15 cellular contexts compared by ENCODE assay signal in the genomic region with DNA sequence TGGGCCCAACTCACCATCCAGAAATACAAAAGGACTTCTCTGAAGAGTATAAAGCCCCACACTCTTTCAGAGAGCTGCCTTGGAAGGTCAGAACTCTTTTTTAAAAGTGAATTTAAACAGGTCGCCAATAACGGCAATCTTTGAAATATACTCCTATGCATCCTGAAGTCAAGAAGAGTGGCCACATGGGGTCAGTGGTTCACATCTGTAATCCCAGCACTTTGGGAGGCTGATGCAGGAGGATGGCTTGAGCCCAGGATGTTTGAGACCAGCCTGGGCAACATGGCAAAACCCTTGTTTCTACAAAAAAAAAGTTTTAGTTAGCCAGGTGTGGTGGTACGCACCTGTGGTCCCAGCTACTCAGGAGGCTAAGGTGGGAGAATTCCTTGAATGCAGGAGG.
A peak's percentile ranks its signal among the peaks of the same experiment; 100 is the strongest.
DNase-seq lines count a peak whose midpoint lies in the region; ATAC-seq, FAIRE-seq and TF ChIP-seq lines count a peak whose summit lies in the region.
"Had no signal": no experiment of that assay in that cellular context is flagged by ENCODE, and none has a peak within 500 bp of the region (broad histone marks: within the 10 kb centered on the region; RNA-seq: fewer than 3 reads in every experiment).

No MANE protein-coding gene starts in this region.

- H3K4me3 ChIP-seq in Loucy (ENCODE audit: low read length, poor library complexity, severe bottlenecking) (no peak overlapping the region), GM12878 (no peak overlapping the region), PC-9 (no peak overlapping the region)
- H3K4me3 ChIP-seq: ovary, smooth muscle cell, uterus had no signal

- peak; percentile 46 for TF ChIP-seq RAD21 in GM12878 (IDR thresholded peaks at IDR 0.05; ENCODE audit: insufficient read depth, low read depth, low read length)

- H3K9me3 Mint-ChIP-seq in activated naive CD4-positive, alpha-beta T cell treated with anti-CD3 and anti-CD28 coated beads for 36 hours: no peaks in the 10 kb centered on the region
- no peaks in the 10 kb centered on the region for H3K9me3 Mint-ChIP-seq in osteocyte (ENCODE audit: unreplicated experiment)
- H3K9me3 Mint-ChIP-seq: stimulated activated naive CD8-positive, alpha-beta T cell treated with anti-CD3 and anti-CD28 coated beads, Interleukin-15, amount 100 ng/mL, for 72 hours; T-cell had no signal

- H3K4me1 Mint-ChIP-seq in activated naive CD4-positive, alpha-beta T cell treated with anti-CD3 and anti-CD28 coated beads for 36 hours (ENCODE audit: low read depth): no peaks in the 10 kb centered on the region
- H3K4me1 Mint-ChIP-seq in osteocyte (ENCODE audit: unreplicated experiment): peaks cover 29% of the 10 kb centered on the region

- H3K9me2 ChIP-seq in Loucy (replicated peaks; ENCODE audit: low read depth, low read length) (no peaks in the 10 kb centered on the region), PC-9 (ENCODE audit: insufficient read depth) (no peaks in the 10 kb centered on the region)

- H3K27ac Mint-ChIP-seq in activated naive CD4-positive, alpha-beta T cell treated with anti-CD3 and anti-CD28 coated beads for 36 hours: no peak overlapping the region
- H3K27ac Mint-ChIP-seq in osteocyte (ENCODE audit: unreplicated experiment): no peak overlapping the region
- H3K27ac Mint-ChIP-seq: stimulated activated naive CD8-positive, alpha-beta T cell treated with anti-CD3 and anti-CD28 coated beads, Interleukin-15, amount 100 ng/mL, for 72 hours had no signal

- SMC1A ChIA-PET in GM12878 (lab: Charles Lee; ENCODE audit: uncharacterized antibody, unreplicated experiment): interaction anchor here (1.0 to 2.0 kb wide), 13 partner anchors 10 to 216 kb away, joined by 3 to 6 read pairs (median 4); no protein-coding TSS in a partner anchor

- no peaks in the 10 kb centered on the region for H3K79me2 ChIP-seq in Loucy (ENCODE audit: insufficient read depth, low read length)
- no peaks in the 10 kb centered on the region for H3K79me2 ChIP-seq in GM12878 (ENCODE audit: control insufficient read depth, insufficient read depth, low read length)
- H3K79me2 ChIP-seq in PC-9 (ENCODE audit: low read depth): no peaks in the 10 kb centered on the region

- H3F3A ChIP-seq in Loucy (ENCODE audit: low read depth) (no peaks in the 10 kb centered on the region), PC-9 (ENCODE audit: insufficient read depth, low read depth) (no peaks in the 10 kb centered on the region)

- ATAC-seq in GM12878 (peak; percentile 81), HG02981 (IDR thresholded peaks at IDR 0.05; ENCODE audit: unreplicated experiment) (no peak)
- ATAC-seq: stimulated activated naive CD8-positive, alpha-beta T cell treated with anti-CD3 and anti-CD28 coated beads, Interleukin-15, amount 100 ng/mL, for 72 hours had no signal

- no peak overlapping the region for H3K4me3 Mint-ChIP-seq in activated naive CD4-positive, alpha-beta T cell treated with anti-CD3 and anti-CD28 coated beads for 36 hours
- no peak overlapping the region for H3K4me3 Mint-ChIP-seq in osteocyte (ENCODE audit: unreplicated experiment)
- H3K4me3 Mint-ChIP-seq: stimulated activated naive CD8-positive, alpha-beta T cell treated with anti-CD3 and anti-CD28 coated beads, Interleukin-15, amount 100 ng/mL, for 72 hours; T-cell had no signal

- no peaks in the 10 kb centered on the region for H3K9me3 ChIP-seq in Loucy (ENCODE audit: insufficient read depth, low read depth, low read length)
- H3K9me3 ChIP-seq in GM12878 (replicated peaks; ENCODE audit: control insufficient read depth, insufficient read depth, low read length): no peaks in the 10 kb centered on the region
- no peaks in the 10 kb centered on the region for H3K9me3 ChIP-seq in PC-9 (ENCODE audit: insufficient read depth, low read depth)
- H3K9me3 ChIP-seq: ovary, uterus had no signal

- in situ Hi-C loops in GM12878 (cut with MboI): no loop called here

- intact Hi-C loops in activated naive CD4-positive, alpha-beta T cell treated with anti-CD3 and anti-CD28 coated beads for 36 hours (cut with micrococcal nuclease): loop anchor here (1.0 to 2.0 kb wide), 2 partner anchors 67 to 213 kb away; partner anchors contain the start of gene FZD7
- intact Hi-C loops in GM12878 (cut with micrococcal nuclease; ENCODE audit: unreplicated experiment) (loop anchor here (5.0 kb wide), 4 partner anchors 92 to 212 kb away; no protein-coding TSS in a partner anchor), PC-9 (cut with micrococcal nuclease; ENCODE audit: unreplicated experiment) (no loop called here)

- no peak for TF ChIP-seq POLR2A in GM12878 (IDR thresholded peaks at IDR 0.05; ENCODE audit: low read depth, low read length)

- H3K36me3 ChIP-seq in Loucy (ENCODE audit: insufficient read depth, low read length) (no peaks in the 10 kb centered on the region), GM12878 (ENCODE audit: control insufficient read depth in 2 of 2, insufficient read depth in 2 of 2, low read length in 1 of 2) (no peaks in the 10 kb centered on the region), PC-9 (ENCODE audit: low read depth) (no peaks in the 10 kb centered on the region)
- H3K36me3 ChIP-seq: ovary, uterus had no signal

- H3K36me3 Mint-ChIP-seq in activated naive CD4-positive, alpha-beta T cell treated with anti-CD3 and anti-CD28 coated beads for 36 hours (ENCODE audit: low read depth): no peaks in the 10 kb centered on the region
- H3K36me3 Mint-ChIP-seq in osteocyte (ENCODE audit: unreplicated experiment): no peaks in the 10 kb centered on the region
- H3K36me3 Mint-ChIP-seq: T-cell had no signal

- H3K9ac ChIP-seq in Loucy (ENCODE audit: low read depth, low read length, poor library complexity, severe bottlenecking) (no peak overlapping the region), GM12878 (ENCODE audit: control insufficient read depth, insufficient read depth, low read length) (no peak overlapping the region)

- RAD21 ChIA-PET in GM12878 (lab: Charles Lee; ENCODE audit: unreplicated experiment): interaction anchor here (0.8 to 1.5 kb wide), 5 partner anchors 9 to 213 kb away, joined by 3 to 11 read pairs (median 3); no protein-coding TSS in a partner anchor

- H3K27me3 ChIP-seq in Loucy (ENCODE audit: insufficient read depth, low read length, poor library complexity, severe bottlenecking) (no peaks in the 10 kb centered on the region), GM12878 (replicated peaks in 1 of 2; ENCODE audit: control insufficient read depth in 2 of 2, insufficient read depth in 2 of 2, low read length in 1 of 2) (no peaks in the 10 kb centered on the region), PC-9 (ENCODE audit: insufficient read depth, low read depth) (no peaks in the 10 kb centered on the region)
- H3K27me3 ChIP-seq: ovary, uterus had no signal

- DNase-seq in activated naive CD4-positive, alpha-beta T cell treated with anti-CD3 and anti-CD28 coated beads for 36 hours: peak; percentile 8
- no peak for DNase-seq in activated naive CD4-positive, alpha-beta T cell treated with Interleukin-2 at 50 U/mL for 16 hours
- DNase-seq in GM12878 (ENCODE audit: low read depth, low spot score) (no peak), osteocyte (ENCODE audit: extremely low spot score, unreplicated experiment) (no peak), epidermal melanocyte (ENCODE audit: insufficient read length, low spot score) (no peak), PC-9 (no peak)
- DNase-seq: activated CD4-positive, CD25-positive, alpha-beta regulatory T cell; NCI-H1092 treated with DMSO at 0.1 percent for 48 hours; ovary; stimulated activated naive CD8-positive, alpha-beta T cell treated with anti-CD3 and anti-CD28 coated beads, Interleukin-15, amount 100 ng/mL, for 72 hours; T-cell; uterus had no signal

- H2AFZ ChIP-seq in Loucy (ENCODE audit: low read length) (no peak overlapping the region), GM12878 (ENCODE audit: control insufficient read depth, low read depth, low read length) (no peak overlapping the region), PC-9 (no peak overlapping the region)

- WGBS in GM12878 (ENCODE audit: insufficient coverage, insufficient replicate concordance, low lambda C conversion rate, missing lambda C conversion rate): 70% methylated on average over 3 of the region's 3 CpGs

- no peak for FAIRE-seq in GM12878 (lab: Jason Lieb, UNC)

- H3K4me1 ChIP-seq in Loucy (ENCODE audit: insufficient read depth, low read length, poor library complexity, severe bottlenecking): no peaks in the 10 kb centered on the region
- H3K4me1 ChIP-seq in GM12878 (ENCODE audit: control insufficient read depth, insufficient read depth, low read length): no peaks in the 10 kb centered on the region
- H3K4me1 ChIP-seq in PC-9 (replicated peaks; ENCODE audit: insufficient read depth): no peaks in the 10 kb centered on the region
- H3K4me1 ChIP-seq: uterus had no signal

- H3K27me3 Mint-ChIP-seq in activated naive CD4-positive, alpha-beta T cell treated with anti-CD3 and anti-CD28 coated beads for 36 hours (ENCODE audit: low read depth): no peaks in the 10 kb centered on the region
- H3K27me3 Mint-ChIP-seq in osteocyte (ENCODE audit: unreplicated experiment): no peaks in the 10 kb centered on the region
- H3K27me3 Mint-ChIP-seq: stimulated activated naive CD8-positive, alpha-beta T cell treated with anti-CD3 and anti-CD28 coated beads, Interleukin-15, amount 100 ng/mL, for 72 hours had no signal

- H3K27ac ChIP-seq in GM12878 (ENCODE audit: control insufficient read depth, insufficient read depth) (no peak overlapping the region), PC-9 (no peak overlapping the region)
- H3K27ac ChIP-seq: ovary, uterus had no signal

- H3K4me2 ChIP-seq in Loucy (ENCODE audit: low read depth, low read length, poor library complexity, severe bottlenecking) (no peak overlapping the region), GM12878 (ENCODE audit: control insufficient read depth, insufficient read depth) (no peak overlapping the region), PC-9 (no peak overlapping the region)
- H3K4me2 ChIP-seq: smooth muscle cell had no signal

- no peak for TF ChIP-seq EP300 in GM12878 (IDR thresholded peaks at IDR 0.05; ENCODE audit: borderline replicate concordance in 1 of 2, control insufficient read depth in 1 of 2, low read depth in 2 of 2, low read length in 2 of 2)

- POLR2A ChIA-PET in GM12878 (lab: Charles Lee): no interaction called here
- POLR2A ChIA-PET in PC-9 (lab: Charles Lee; ENCODE audit: unreplicated experiment): no interaction called here

- TF ChIP-seq CTCF in Loucy (conservative IDR thresholded peaks at IDR 0.05; ENCODE audit: low read length): peak; percentile 29; the same call in 1 of the 2 replicates
- TF ChIP-seq CTCF in GM12878 (IDR thresholded peaks at IDR 0.05 in 2 of 3, conservative IDR thresholded peaks at IDR 0.05 in 1 of 3; ENCODE audit: control insufficient read depth in 2 of 3, extremely low read depth in 1 of 3, insufficient read depth in 1 of 3, low read depth in 3 of 3, low read length in 3 of 3): peak; percentile 24 to 32 (median 25); a peak in 3 of 6 replicates
- TF ChIP-seq CTCF in osteocyte (IDR thresholded peaks at IDR 0.05): peak; percentile 10
- no peak for TF ChIP-seq CTCF in PC-9 (conservative IDR thresholded peaks at IDR 0.05)

- CTCF ChIA-PET in activated naive CD4-positive, alpha-beta T cell treated with anti-CD3 and anti-CD28 coated beads for 36 hours (lab: Charles Lee): interaction anchor here (0.7 to 1.3 kb wide), 5 partner anchors 12 to 990 kb away, joined by 3 read pairs; no protein-coding TSS in a partner anchor
- CTCF ChIA-PET in GM12878 (lab: Yijun Ruan, JAX) (interaction anchor here (0.8 to 3.1 kb wide), 11 partner anchors 53 to 214 kb away, joined by 3 to 19 read pairs (median 6); no protein-coding TSS in a partner anchor), PC-9 (lab: Charles Lee) (no interaction called here)

- H4K20me1 ChIP-seq in Loucy (ENCODE audit: insufficient read depth, low read length, poor library complexity, severe bottlenecking) (no peaks in the 10 kb centered on the region), GM12878 (ENCODE audit: control insufficient read depth, insufficient read depth) (no peaks in the 10 kb centered on the region), PC-9 (ENCODE audit: insufficient read depth) (no peaks in the 10 kb centered on the region)

- no TSS peak for BruUV-seq in GM12878 (replicated peaks; lab: Mats Ljungman, UMichigan)
- no TSS peak for BruUV-seq in PC-9 (replicated peaks; lab: Mats Ljungman, UMichigan)
